ENCODE assay signal across 11 cellular contexts in genomic region chr7:64541438-64542359, GRCh38. TPM values are rescaled to one million over a fixed set of nuclear protein-coding genes. Genes with fewer than 3 reads are reported as not detected.
DNase-seq lines count a peak whose midpoint lies in the region; ATAC-seq and TF ChIP-seq lines count a peak whose summit lies in the region.
"Had no signal": no experiment of that assay in that cellular context is flagged by ENCODE, and none has a peak within 500 bp of the region (broad histone marks: within the 10 kb centered on the region; RNA-seq: fewer than 3 reads in every experiment).

No MANE protein-coding gene starts in this region.

- ATAC-seq in activated CD8-positive, alpha-beta T cell treated with anti-CD3 and anti-CD28 coated beads for 36 hours = peak; percentile 62
- ATAC-seq in activated CD8-positive, alpha-beta T cell treated with anti-CD3 and anti-CD28 coated beads, Interleukin-2, amount 10 ng/mL, durations not matched to agents 7 days and 5 days = no peak
- peak; percentile 92 for ATAC-seq in activated T-helper 17 cell treated with anti-CD3 and anti-CD28 coated beads, Interleukin-2, amount 50 U/mL, for 72 hours (replicated peaks)
- ATAC-seq in thoracic aorta (ENCODE audit: insufficient number of reproducible peaks, low FRiP score, low read depth) = peak; percentile 82

- peaks cover 52% of the 10 kb centered on the region for H3K36me3 Mint-ChIP-seq in activated CD8-positive, alpha-beta T cell treated with anti-CD3 and anti-CD28 coated beads for 36 hours (ENCODE audit: low read depth)
- H3K36me3 Mint-ChIP-seq in activated CD8-positive, alpha-beta T cell treated with anti-CD3 and anti-CD28 coated beads, Interleukin-2, amount 10 ng/mL, durations not matched to agents 7 days and 5 days (ENCODE audit: low read depth) = peaks cover 68% of the 10 kb centered on the region
- peaks cover 71% of the 10 kb centered on the region for H3K36me3 Mint-ChIP-seq in activated T-helper 17 cell treated with anti-CD3 and anti-CD28 coated beads, Interleukin-2, amount 50 U/mL, for 72 hours (ENCODE audit: low read depth)

- H3K9me3 ChIP-seq in cardiac muscle cell (ENCODE audit: low read depth) = no peaks in the 10 kb centered on the region
- peaks cover 4% of the 10 kb centered on the region for H3K9me3 ChIP-seq in thoracic aorta

- H3K27ac ChIP-seq in cardiac muscle cell = peak overlapping the region; percentile 85
- peak overlapping the region; percentile 65 to 74 for H3K27ac ChIP-seq in thoracic aorta

- H3K4me1 Mint-ChIP-seq in activated CD8-positive, alpha-beta T cell treated with anti-CD3 and anti-CD28 coated beads for 36 hours (ENCODE audit: low read depth) = peaks cover 11% of the 10 kb centered on the region
- H3K4me1 Mint-ChIP-seq in activated CD8-positive, alpha-beta T cell treated with anti-CD3 and anti-CD28 coated beads, Interleukin-2, amount 10 ng/mL, durations not matched to agents 7 days and 5 days (ENCODE audit: low read depth) = peaks cover 4% of the 10 kb centered on the region
- H3K4me1 Mint-ChIP-seq in activated T-helper 17 cell treated with anti-CD3 and anti-CD28 coated beads, Interleukin-2, amount 50 U/mL, for 72 hours = no peaks in the 10 kb centered on the region

- H3K27ac Mint-ChIP-seq in activated CD8-positive, alpha-beta T cell treated with anti-CD3 and anti-CD28 coated beads for 36 hours = peak overlapping the region; percentile 36
- no peak overlapping the region for H3K27ac Mint-ChIP-seq in activated CD8-positive, alpha-beta T cell treated with anti-CD3 and anti-CD28 coated beads, Interleukin-2, amount 10 ng/mL, durations not matched to agents 7 days and 5 days
- no peak overlapping the region for H3K27ac Mint-ChIP-seq in activated T-helper 17 cell treated with anti-CD3 and anti-CD28 coated beads, Interleukin-2, amount 50 U/mL, for 72 hours
- H3K27ac Mint-ChIP-seq: stimulated activated naive CD8-positive, alpha-beta T cell treated with anti-CD3 and anti-CD28 coated beads, Interleukin-15, Interleukin-2, amounts not matched to agents 100 ng/mL and 50 ng/mL, for 24 hours had no signal

- TF ChIP-seq CTCF in activated CD8-positive, alpha-beta T cell treated with anti-CD3 and anti-CD28 coated beads for 36 hours (IDR thresholded peaks at IDR 0.05) = no peak
- TF ChIP-seq CTCF in cardiac muscle cell (IDR thresholded peaks at IDR 0.05; ENCODE audit: low read depth, low read length) = no peak
- TF ChIP-seq CTCF in thoracic aorta (IDR thresholded peaks at IDR 0.05) = no peak

- no peak overlapping the region for H3K4me3 Mint-ChIP-seq in activated CD8-positive, alpha-beta T cell treated with anti-CD3 and anti-CD28 coated beads for 36 hours
- no peak overlapping the region for H3K4me3 Mint-ChIP-seq in activated CD8-positive, alpha-beta T cell treated with anti-CD3 and anti-CD28 coated beads, Interleukin-2, amount 10 ng/mL, durations not matched to agents 7 days and 5 days
- H3K4me3 Mint-ChIP-seq in activated T-helper 17 cell treated with anti-CD3 and anti-CD28 coated beads, Interleukin-2, amount 50 U/mL, for 72 hours = peak overlapping the region; percentile 4
- H3K4me3 Mint-ChIP-seq: stimulated activated naive CD8-positive, alpha-beta T cell treated with anti-CD3 and anti-CD28 coated beads, Interleukin-15, Interleukin-2, amounts not matched to agents 100 ng/mL and 50 ng/mL, for 24 hours had no signal

- no peak overlapping the region for H3K4me3 ChIP-seq in cardiac muscle cell
- H3K4me3 ChIP-seq in thoracic aorta = peak overlapping the region; percentile 33

- no peaks in the 10 kb centered on the region for H3K27me3 ChIP-seq in cardiac muscle cell
- no peaks in the 10 kb centered on the region for H3K27me3 ChIP-seq in thoracic aorta (replicated peaks; ENCODE audit: insufficient read depth)

- CTCF ChIA-PET in activated CD8-positive, alpha-beta T cell treated with anti-CD3 and anti-CD28 coated beads for 36 hours (lab: Charles Lee) = no interaction called here
- CTCF ChIA-PET in activated CD8-positive, alpha-beta T cell treated with anti-CD3 and anti-CD28 coated beads, Interleukin-2, amount 10 ng/mL, durations not matched to agents 7 days and 5 days (lab: Charles Lee) = no interaction called here
- CTCF ChIA-PET in HEK293T (lab: Yijun Ruan, JAX) = no interaction called here

- H3K9me3 Mint-ChIP-seq in activated CD8-positive, alpha-beta T cell treated with anti-CD3 and anti-CD28 coated beads for 36 hours = peaks cover 6% of the 10 kb centered on the region
- peaks cover 19% of the 10 kb centered on the region for H3K9me3 Mint-ChIP-seq in activated CD8-positive, alpha-beta T cell treated with anti-CD3 and anti-CD28 coated beads, Interleukin-2, amount 10 ng/mL, durations not matched to agents 7 days and 5 days (ENCODE audit: insufficient read depth)
- H3K9me3 Mint-ChIP-seq in activated T-helper 17 cell treated with anti-CD3 and anti-CD28 coated beads, Interleukin-2, amount 50 U/mL, for 72 hours = no peaks in the 10 kb centered on the region
- H3K9me3 Mint-ChIP-seq: stimulated activated naive CD8-positive, alpha-beta T cell treated with anti-CD3 and anti-CD28 coated beads, Interleukin-15, Interleukin-2, amounts not matched to agents 100 ng/mL and 50 ng/mL, for 24 hours had no signal

- peak; percentile 8 for DNase-seq in activated CD8-positive, alpha-beta T cell treated with anti-CD3 and anti-CD28 coated beads for 36 hours
- no peak for DNase-seq in activated CD8-positive, alpha-beta T cell treated with anti-CD3 and anti-CD28 coated beads, Interleukin-2, amount 10 ng/mL, durations not matched to agents 7 days and 5 days
- peak; percentile 26 to 83 for DNase-seq in cardiac muscle cell (ENCODE audit: low read depth in 1 of 2, low spot score in 1 of 2)
- DNase-seq in thoracic aorta (ENCODE audit: low spot score) = no peak
- DNase-seq in HEK293T (ENCODE audit: extremely low spot score) = no peak
- DNase-seq in activated naive CD4-positive, alpha-beta T cell treated with Interleukin-2 at 50 U/mL for 16 hours = no peak
- DNase-seq in cerebellum (ENCODE audit: low spot score) = no peak
- DNase-seq: amniotic stem cell, NCI-H1930 had no signal

- intact Hi-C loops in activated CD8-positive, alpha-beta T cell treated with anti-CD3 and anti-CD28 coated beads for 36 hours (cut with micrococcal nuclease) = no loop called here

- H3K36me3 ChIP-seq in cardiac muscle cell = peaks cover 8% of the 10 kb centered on the region
- H3K36me3 ChIP-seq in thoracic aorta = no peaks in the 10 kb centered on the region

- POLR2A ChIA-PET in activated CD8-positive, alpha-beta T cell treated with anti-CD3 and anti-CD28 coated beads for 36 hours (lab: Charles Lee) = interaction anchor here (0.6 kb wide), 1 partner anchor 165 kb away, joined by 3 read pairs; no protein-coding TSS in a partner anchor
- POLR2A ChIA-PET in activated CD8-positive, alpha-beta T cell treated with anti-CD3 and anti-CD28 coated beads, Interleukin-2, amount 10 ng/mL, durations not matched to agents 7 days and 5 days (lab: Charles Lee) = no interaction called here
- POLR2A ChIA-PET in HEK293T (lab: Yijun Ruan, JAX) = no interaction called here

- H3K4me1 ChIP-seq in cardiac muscle cell (ENCODE audit: low read depth) (peaks cover 6% of the 10 kb centered on the region), thoracic aorta (ENCODE audit: control insufficient read depth in 1 of 2, low read depth in 2 of 2) (peaks cover 13 to 14% of the 10 kb centered on the region in 2 donors)

- no peaks in the 10 kb centered on the region for H3K27me3 Mint-ChIP-seq in activated CD8-positive, alpha-beta T cell treated with anti-CD3 and anti-CD28 coated beads for 36 hours
- H3K27me3 Mint-ChIP-seq in activated CD8-positive, alpha-beta T cell treated with anti-CD3 and anti-CD28 coated beads, Interleukin-2, amount 10 ng/mL, durations not matched to agents 7 days and 5 days (ENCODE audit: low read depth) = no peaks in the 10 kb centered on the region
- H3K27me3 Mint-ChIP-seq in activated T-helper 17 cell treated with anti-CD3 and anti-CD28 coated beads, Interleukin-2, amount 50 U/mL, for 72 hours = no peaks in the 10 kb centered on the region
- H3K27me3 Mint-ChIP-seq: stimulated activated naive CD8-positive, alpha-beta T cell treated with anti-CD3 and anti-CD28 coated beads, Interleukin-15, Interleukin-2, amounts not matched to agents 100 ng/mL and 50 ng/mL, for 24 hours had no signal

TF ChIP-seq in HEK293T, 16 proteins besides CTCF, POLR2A, EP300 and RAD21:
- TF ChIP-seq FOXA1 (IDR thresholded peaks at IDR 0.05) (no peak), LEF1 (IDR thresholded peaks at IDR 0.05; ENCODE audit: borderline replicate concordance) (no peak), CTBP1 (IDR thresholded peaks at IDR 0.05; ENCODE audit: borderline replicate concordance) (no peak), ARNT (IDR thresholded peaks at IDR 0.05) (no peak), NFRKB (IDR thresholded peaks at IDR 0.05) (no peak), TARDBP (IDR thresholded peaks at IDR 0.05) (no peak), FOXK2 (IDR thresholded peaks at IDR 0.05) (no peak), ELF4 (IDR thresholded peaks at IDR 0.05) (no peak), BHLHE40 (IDR thresholded peaks at IDR 0.05; ENCODE audit: borderline replicate concordance) (no peak)
TF ChIP-seq in HEK293T: peak in this region for 0.

RNA-seq across cellular contexts. Expression of gene ZNF680, which starts 21.2 kb away (rescaled TPM):
- total RNA-seq in activated CD8-positive, alpha-beta T cell treated with anti-CD3 and anti-CD28 coated beads for 36 hours = 10 to 100 TPM; 13.6 to 13.7 TPM
- total RNA-seq in activated CD8-positive, alpha-beta T cell treated with anti-CD3 and anti-CD28 coated beads, Interleukin-2, amount 10 ng/mL, durations not matched to agents 7 days and 5 days = 10 to 100 TPM; 12.9 to 13.1 TPM
- 10 to 100 TPM; 12.1 to 21.5 TPM for total RNA-seq in activated T-helper 17 cell treated with anti-CD3 and anti-CD28 coated beads, Interleukin-2, amount 50 U/mL, for 72 hours
- total RNA-seq in cardiac muscle cell (10.0 and 12.2 TPM in 2 replicates), thoracic aorta (10 to 100 TPM; 32.6 to 35.4 TPM), cerebellum (64.3 TPM)
- 13.0 and 16.0 TPM in 2 replicates for polyA plus RNA-seq in cardiac muscle cell

Comparison
In these comparisons a context has a peak if more than half of its experiments do, and no peak if none do; other contexts are left out.
1. DNase-seq: peak in activated CD8-positive, alpha-beta T cell treated with anti-CD3 and anti-CD28 coated beads for 36 hours (single experiment) and cardiac muscle cell (2 of 2); none in activated CD8-positive, alpha-beta T cell treated with anti-CD3 and anti-CD28 coated beads, Interleukin-2, amount 10 ng/mL, durations not matched to agents 7 days and 5 days (single experiment), thoracic aorta (single experiment), HEK293T (single experiment), activated naive CD4-positive, alpha-beta T cell treated with Interleukin-2 at 50 U/mL for 16 hours (single experiment) and cerebellum (single experiment).